Comparison of ENCODE assay signal across 7 cellular contexts in the genomic region with DNA sequence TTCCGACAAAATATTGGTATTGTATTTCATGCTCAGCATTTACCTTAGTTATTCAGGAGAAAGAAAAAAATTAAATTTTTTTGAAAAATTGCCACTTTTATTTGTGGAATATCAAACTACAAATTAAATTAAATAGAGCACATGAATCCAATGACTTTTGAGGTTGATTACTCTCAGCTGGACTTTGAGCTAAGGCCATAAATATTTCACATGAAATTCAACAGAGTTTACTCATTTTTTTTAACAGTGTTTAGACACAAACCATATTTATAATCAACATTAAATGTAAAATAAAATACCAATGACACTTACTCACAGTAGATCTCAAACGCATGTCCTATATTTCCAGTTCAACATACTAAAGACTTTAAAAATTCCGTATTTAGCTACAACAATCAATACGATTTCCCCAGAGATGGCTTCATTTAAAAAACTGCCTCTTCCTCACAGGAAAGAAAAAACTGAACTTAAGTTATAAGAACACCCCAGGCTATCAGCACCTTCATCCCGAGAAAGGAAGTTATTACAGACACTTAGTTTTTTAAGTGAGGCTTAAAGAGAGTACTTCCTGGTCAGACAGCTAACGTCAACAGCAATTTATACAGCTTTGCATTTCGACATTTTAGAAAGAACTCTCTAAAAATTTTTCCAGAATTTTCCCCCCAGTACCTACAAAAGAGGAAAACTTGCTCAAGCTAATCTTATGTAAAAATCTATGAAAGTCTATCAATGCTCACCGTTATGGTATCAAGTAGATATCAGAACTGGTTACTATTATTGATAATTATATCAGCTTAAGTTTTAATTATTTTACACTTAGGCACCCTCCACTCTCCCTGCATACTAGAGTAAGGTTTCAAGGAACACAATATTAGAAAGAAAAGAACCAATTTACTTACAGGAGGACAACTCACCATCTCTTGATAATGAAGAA.
DNase-seq lines count a peak whose midpoint lies in the region; ATAC-seq lines count a peak whose summit lies in the region.

No MANE protein-coding gene starts in this region.

- peaks cover 47% of the 10 kb centered on the region for H3K4me1 Mint-ChIP-seq in central memory CD8-positive, alpha-beta T cell

- H3K4me3 Mint-ChIP-seq in central memory CD8-positive, alpha-beta T cell: peak overlapping the region; percentile 88

- H3K4me3 ChIP-seq in skin epidermis: peak overlapping the region in 6 of 7 experiments; percentile 5 to 30 (median 13)

- H3K36me3 Mint-ChIP-seq in central memory CD8-positive, alpha-beta T cell (ENCODE audit: insufficient read depth): peaks cover 2% of the 10 kb centered on the region

- DNase-seq in NOMO-1 (lab: John Stamatoyannopoulos, UW; ENCODE audit: unreplicated experiment in 2 of 2): peak; percentile 57 to 75
- DNase-seq in central memory CD8-positive, alpha-beta T cell (ENCODE audit: low spot score in 2 of 2): no peak
- DNase-seq in activated gamma-delta T cell treated with Interleukin-2 at 50 U/mL for 16 hours: no peak

- no peaks in the 10 kb centered on the region for H3K9me3 Mint-ChIP-seq in central memory CD8-positive, alpha-beta T cell

- H3K27ac ChIP-seq in skin epidermis: peak overlapping the region in 13 of 21 experiments; percentile 2 to 85 (median 47)

- ATAC-seq in GM18868 (IDR thresholded peaks at IDR 0.05; ENCODE audit: unreplicated experiment) (peak; percentile 36), GM21360 (IDR thresholded peaks at IDR 0.05; ENCODE audit: unreplicated experiment) (no peak), GM18861 (IDR thresholded peaks at IDR 0.05; ENCODE audit: unreplicated experiment) (no peak)
- peak; percentile 47 for ATAC-seq in central memory CD8-positive, alpha-beta T cell (replicated peaks; ENCODE audit: extremely low read depth, poor library complexity, severe bottlenecking)

- H3K27ac Mint-ChIP-seq in central memory CD8-positive, alpha-beta T cell (ENCODE audit: low read depth): peak overlapping the region; percentile 92

- H3K27me3 Mint-ChIP-seq in central memory CD8-positive, alpha-beta T cell: no peaks in the 10 kb centered on the region

Comparison
In these comparisons a context has a peak if more than half of its experiments do, and no peak if none do; other contexts are left out.
1. ATAC-seq: peak in GM18868 (single experiment) and central memory CD8-positive, alpha-beta T cell (single experiment); none in GM21360 (single experiment) and GM18861 (single experiment).
2. DNase-seq: peak in NOMO-1 (2 of 2); none in central memory CD8-positive, alpha-beta T cell (0 of 2) and activated gamma-delta T cell treated with Interleukin-2 at 50 U/mL for 16 hours (single experiment).